Comparison of ENCODE assay signal across 25 cellular contexts in genomic region chr17:29076722-29077121, GRCh38. TPM values are rescaled to one million over a fixed set of nuclear protein-coding genes. Genes with fewer than 3 reads are reported as not detected.
DNase-seq lines count a peak whose midpoint lies in the region; ATAC-seq and TF ChIP-seq lines count a peak whose summit lies in the region.
"Had no signal": no experiment of that assay in that cellular context is flagged by ENCODE, and none has a peak within 500 bp of the region (broad histone marks: within the 10 kb centered on the region; RNA-seq: fewer than 3 reads in every experiment).

No MANE protein-coding gene starts in this region.

- H3K4me3 ChIP-seq in dorsolateral prefrontal cortex (no peak overlapping the region), upper lobe of right lung (no peak overlapping the region)
- H3K4me3 ChIP-seq: HAP-1, heart right ventricle, SJCRH30 had no signal

- TF ChIP-seq CTCF in dorsolateral prefrontal cortex (IDR thresholded peaks at IDR 0.05 in 54 of 56, conservative IDR thresholded peaks at IDR 0.05 in 2 of 56; ENCODE audit: low read depth in 1 of 56, partially characterized antibody in 56 of 56) = no peak
- no peak for TF ChIP-seq CTCF in upper lobe of right lung (IDR thresholded peaks at IDR 0.05)

- ATAC-seq in Right ventricle myocardium superior (ENCODE audit: poor library complexity) = peak; percentile 18
- peak; percentile 24 for ATAC-seq in upper lobe of right lung
- ATAC-seq: activated naive CD8-positive, alpha-beta T cell treated with anti-CD3 and anti-CD28 coated beads, Interleukin-2, amount 50 U/mL, for 24 hours; PC-3; stimulated activated memory B cell treated with anti-CD40 and anti-IgM and Interleukin-4, amounts not matched to agents 10 μg/mL and 1 μg/mL and 100 μg/mL, for 72 hours had no signal

- peaks cover 28% of the 10 kb centered on the region for H3K36me3 ChIP-seq in upper lobe of right lung

- no peak for DNase-seq in Right ventricle myocardium superior
- no peak for DNase-seq in cardiac septum (ENCODE audit: low spot score)
- peak in 9 of 10 donors; percentile 49 to 79 (median 68) for DNase-seq in dorsolateral prefrontal cortex
- peak; percentile 72 for DNase-seq in midbrain (lab: John Stamatoyannopoulos, UW)
- DNase-seq in upper lobe of right lung = no peak
- DNase-seq in activated effector memory CD4-positive, alpha-beta T cell treated with Interleukin-2 at 50 U/mL for 16 hours = no peak
- DNase-seq in NCI-H146 (lab: John Stamatoyannopoulos, UW) = no peak
- no peak for DNase-seq in NAMALWA (ENCODE audit: low spot score)
- DNase-seq: ACHN; activated CD4-positive, alpha-beta memory T cell treated with anti-CD3 and anti-CD28 coated beads, Interleukin-2, amount 10 ng/mL, durations not matched to agents 7 days and 5 days; activated naive CD8-positive, alpha-beta T cell treated with anti-CD3 and anti-CD28 coated beads, Interleukin-2, amount 50 U/mL, for 24 hours; CD4-positive, alpha-beta memory T cell; DMS79 treated with DMSO at 0.1 percent for 48 hours; effector CD8-positive, alpha-beta T cell; heart right ventricle; islet precursor cell; NCI-H1105 treated with DMSO at 0.1 percent for 48 hours; NCI-H2171 treated with DMSO at 0.1 percent for 48 hours; NCI-H748 treated with DMSO at 0.1 percent for 48 hours; PC-3; SJCRH30; T-helper 2 cell; trophoblast cell had no signal

- intact Hi-C loops in Right ventricle myocardium superior (cut with DNase I) (no loop called here), cardiac septum (cut with DNase I) (no loop called here), dorsolateral prefrontal cortex (cut with DNase I) (no loop called here), upper lobe of right lung (cut with DNase I) (no loop called here)

- H3K27ac ChIP-seq in dorsolateral prefrontal cortex = peak overlapping the region in 58 of 59 donors; percentile 4 to 89 (median 78)
- no peak overlapping the region for H3K27ac ChIP-seq in upper lobe of right lung
- H3K27ac ChIP-seq: SJCRH30 had no signal

- no peaks in the 10 kb centered on the region for H3K9me3 ChIP-seq in upper lobe of right lung
- H3K9me3 ChIP-seq: HAP-1, heart right ventricle, SJCRH30 had no signal

- no peaks in the 10 kb centered on the region for H3K4me1 ChIP-seq in upper lobe of right lung
- H3K4me1 ChIP-seq: HAP-1 had no signal

- H3K27me3 ChIP-seq in dorsolateral prefrontal cortex (no peaks in the 10 kb centered on the region), upper lobe of right lung (no peaks in the 10 kb centered on the region)
- H3K27me3 ChIP-seq: heart right ventricle, SJCRH30 had no signal

RNA-seq across cellular contexts. Expression of gene PIPOX, which starts 33.8 kb away (rescaled TPM):
- total RNA-seq in Right ventricle myocardium superior = 1.00 TPM
- total RNA-seq in cardiac septum = 0.57 TPM
- total RNA-seq in dorsolateral prefrontal cortex = 10 to 100 TPM in 67 of 120 experiments, 1 to 10 TPM in 53; 3.8 to 24.7 (median 10.6) TPM
- 0.87 TPM for total RNA-seq in upper lobe of right lung

Comparison
In these comparisons a context has a peak if more than half of its experiments do, and no peak if none do; other contexts are left out.
1. DNase-seq: peak in dorsolateral prefrontal cortex (9 of 10) and midbrain (single experiment); none in Right ventricle myocardium superior (single experiment), cardiac septum (single experiment), upper lobe of right lung (single experiment), activated effector memory CD4-positive, alpha-beta T cell treated with Interleukin-2 at 50 U/mL for 16 hours (single experiment), NCI-H146 (single experiment) and NAMALWA (single experiment).